Comparison of ENCODE assay signal across 2 cellular contexts in the genomic region with DNA sequence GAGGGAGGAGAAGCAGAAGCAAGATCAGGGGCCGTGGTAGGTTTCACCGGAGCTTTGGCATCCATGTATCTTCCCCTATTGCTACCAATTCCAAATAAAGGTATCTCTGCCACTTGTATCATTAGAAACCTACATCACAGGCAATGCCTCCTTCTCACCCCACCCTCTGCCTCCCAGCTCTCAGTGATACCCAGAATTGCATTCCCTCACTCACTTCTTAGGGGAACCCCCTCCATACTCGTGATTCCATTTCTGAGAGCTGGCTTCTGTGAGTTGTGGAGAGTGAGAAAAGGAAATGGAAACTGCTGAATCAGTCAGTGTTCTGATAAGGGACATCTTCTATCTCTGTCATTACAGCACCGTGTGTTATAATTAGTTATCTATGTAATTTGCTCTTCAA.
TF ChIP-seq lines count a peak whose summit lies in the region.

No MANE protein-coding gene starts in this region.

TF ChIP-seq in GM12878, 131 proteins besides CTCF, POLR2A, EP300 and RAD21 (continues in another document):
- TF ChIP-seq GATAD2B (conservative IDR thresholded peaks at IDR 0.05; ENCODE audit: low read depth) (no peak), SMC3 (IDR thresholded peaks at IDR 0.05; ENCODE audit: borderline replicate concordance, low read length) (no peak), NFIC (IDR thresholded peaks at IDR 0.05; ENCODE audit: low read depth, low read length) (peak; percentile 49; the same call in 1 of the 2 replicates), RFX5 (IDR thresholded peaks at IDR 0.05; ENCODE audit: low read depth, low read length) (no peak), SPI1 (IDR thresholded peaks at IDR 0.05; ENCODE audit: borderline replicate concordance, insufficient read depth, low read depth, low read length) (peak; percentile 17; the same call in 1 of the 2 replicates), EED (IDR thresholded peaks at IDR 0.05; ENCODE audit: low read depth) (peak; percentile 69), IKZF2 (IDR thresholded peaks at IDR 0.05) (peak; percentile 37 to 51; a peak in 2 of 4 replicates), MEF2A (IDR thresholded peaks at IDR 0.05; ENCODE audit: insufficient read depth, low read depth, low read length) (0 out of 2 replicates have a peak, but pooled peaks have one; percentile 28), CREB1 (IDR thresholded peaks at IDR 0.05; ENCODE audit: low read depth) (0 out of 2 replicates have a peak, but pooled peaks have one; percentile 35), CREM (IDR thresholded peaks at IDR 0.05; ENCODE audit: low read depth) (peak; percentile 39; the same call in 1 of the 2 replicates), SMAD5 (IDR thresholded peaks at IDR 0.05; ENCODE audit: low read depth) (no peak)
- TF ChIP-seq, protein P1, sequence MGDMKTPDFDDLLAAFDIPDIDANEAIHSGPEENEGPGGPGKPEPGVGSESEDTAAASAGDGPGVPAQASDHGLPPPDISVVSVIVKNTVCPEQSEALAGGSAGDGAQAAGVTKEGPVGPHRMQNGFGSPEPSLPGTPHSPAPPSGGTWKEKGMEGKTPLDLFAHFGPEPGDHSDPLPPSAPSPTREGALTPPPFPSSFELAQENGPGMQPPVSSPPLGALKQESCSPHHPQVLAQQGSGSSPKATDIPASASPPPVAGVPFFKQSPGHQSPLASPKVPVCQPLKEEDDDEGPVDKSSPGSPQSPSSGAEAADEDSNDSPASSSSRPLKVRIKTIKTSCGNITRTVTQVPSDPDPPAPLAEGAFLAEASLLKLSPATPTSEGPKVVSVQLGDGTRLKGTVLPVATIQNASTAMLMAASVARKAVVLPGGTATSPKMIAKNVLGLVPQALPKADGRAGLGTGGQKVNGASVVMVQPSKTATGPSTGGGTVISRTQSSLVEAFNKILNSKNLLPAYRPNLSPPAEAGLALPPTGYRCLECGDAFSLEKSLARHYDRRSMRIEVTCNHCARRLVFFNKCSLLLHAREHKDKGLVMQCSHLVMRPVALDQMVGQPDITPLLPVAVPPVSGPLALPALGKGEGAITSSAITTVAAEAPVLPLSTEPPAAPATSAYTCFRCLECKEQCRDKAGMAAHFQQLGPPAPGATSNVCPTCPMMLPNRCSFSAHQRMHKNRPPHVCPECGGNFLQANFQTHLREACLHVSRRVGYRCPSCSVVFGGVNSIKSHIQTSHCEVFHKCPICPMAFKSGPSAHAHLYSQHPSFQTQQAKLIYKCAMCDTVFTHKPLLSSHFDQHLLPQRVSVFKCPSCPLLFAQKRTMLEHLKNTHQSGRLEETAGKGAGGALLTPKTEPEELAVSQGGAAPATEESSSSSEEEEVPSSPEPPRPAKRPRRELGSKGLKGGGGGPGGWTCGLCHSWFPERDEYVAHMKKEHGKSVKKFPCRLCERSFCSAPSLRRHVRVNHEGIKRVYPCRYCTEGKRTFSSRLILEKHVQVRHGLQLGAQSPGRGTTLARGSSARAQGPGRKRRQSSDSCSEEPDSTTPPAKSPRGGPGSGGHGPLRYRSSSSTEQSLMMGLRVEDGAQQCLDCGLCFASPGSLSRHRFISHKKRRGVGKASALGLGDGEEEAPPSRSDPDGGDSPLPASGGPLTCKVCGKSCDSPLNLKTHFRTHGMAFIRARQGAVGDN (IDR thresholded peaks at IDR 0.05) = no peak
- TF ChIP-seq, protein P2, sequence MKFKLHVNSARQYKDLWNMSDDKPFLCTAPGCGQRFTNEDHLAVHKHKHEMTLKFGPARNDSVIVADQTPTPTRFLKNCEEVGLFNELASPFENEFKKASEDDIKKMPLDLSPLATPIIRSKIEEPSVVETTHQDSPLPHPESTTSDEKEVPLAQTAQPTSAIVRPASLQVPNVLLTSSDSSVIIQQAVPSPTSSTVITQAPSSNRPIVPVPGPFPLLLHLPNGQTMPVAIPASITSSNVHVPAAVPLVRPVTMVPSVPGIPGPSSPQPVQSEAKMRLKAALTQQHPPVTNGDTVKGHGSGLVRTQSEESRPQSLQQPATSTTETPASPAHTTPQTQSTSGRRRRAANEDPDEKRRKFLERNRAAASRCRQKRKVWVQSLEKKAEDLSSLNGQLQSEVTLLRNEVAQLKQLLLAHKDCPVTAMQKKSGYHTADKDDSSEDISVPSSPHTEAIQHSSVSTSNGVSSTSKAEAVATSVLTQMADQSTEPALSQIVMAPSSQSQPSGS (IDR thresholded peaks at IDR 0.05; ENCODE audit: low read length) = peak; percentile 56; the same call in 1 of the 2 replicates
- TF ChIP-seq, protein P3, sequence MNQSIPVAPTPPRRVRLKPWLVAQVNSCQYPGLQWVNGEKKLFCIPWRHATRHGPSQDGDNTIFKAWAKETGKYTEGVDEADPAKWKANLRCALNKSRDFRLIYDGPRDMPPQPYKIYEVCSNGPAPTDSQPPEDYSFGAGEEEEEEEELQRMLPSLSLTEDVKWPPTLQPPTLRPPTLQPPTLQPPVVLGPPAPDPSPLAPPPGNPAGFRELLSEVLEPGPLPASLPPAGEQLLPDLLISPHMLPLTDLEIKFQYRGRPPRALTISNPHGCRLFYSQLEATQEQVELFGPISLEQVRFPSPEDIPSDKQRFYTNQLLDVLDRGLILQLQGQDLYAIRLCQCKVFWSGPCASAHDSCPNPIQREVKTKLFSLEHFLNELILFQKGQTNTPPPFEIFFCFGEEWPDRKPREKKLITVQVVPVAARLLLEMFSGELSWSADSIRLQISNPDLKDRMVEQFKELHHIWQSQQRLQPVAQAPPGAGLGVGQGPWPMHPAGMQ (IDR thresholded peaks at IDR 0.05; ENCODE audit: borderline replicate concordance) = no peak
- TF ChIP-seq, protein P4, sequence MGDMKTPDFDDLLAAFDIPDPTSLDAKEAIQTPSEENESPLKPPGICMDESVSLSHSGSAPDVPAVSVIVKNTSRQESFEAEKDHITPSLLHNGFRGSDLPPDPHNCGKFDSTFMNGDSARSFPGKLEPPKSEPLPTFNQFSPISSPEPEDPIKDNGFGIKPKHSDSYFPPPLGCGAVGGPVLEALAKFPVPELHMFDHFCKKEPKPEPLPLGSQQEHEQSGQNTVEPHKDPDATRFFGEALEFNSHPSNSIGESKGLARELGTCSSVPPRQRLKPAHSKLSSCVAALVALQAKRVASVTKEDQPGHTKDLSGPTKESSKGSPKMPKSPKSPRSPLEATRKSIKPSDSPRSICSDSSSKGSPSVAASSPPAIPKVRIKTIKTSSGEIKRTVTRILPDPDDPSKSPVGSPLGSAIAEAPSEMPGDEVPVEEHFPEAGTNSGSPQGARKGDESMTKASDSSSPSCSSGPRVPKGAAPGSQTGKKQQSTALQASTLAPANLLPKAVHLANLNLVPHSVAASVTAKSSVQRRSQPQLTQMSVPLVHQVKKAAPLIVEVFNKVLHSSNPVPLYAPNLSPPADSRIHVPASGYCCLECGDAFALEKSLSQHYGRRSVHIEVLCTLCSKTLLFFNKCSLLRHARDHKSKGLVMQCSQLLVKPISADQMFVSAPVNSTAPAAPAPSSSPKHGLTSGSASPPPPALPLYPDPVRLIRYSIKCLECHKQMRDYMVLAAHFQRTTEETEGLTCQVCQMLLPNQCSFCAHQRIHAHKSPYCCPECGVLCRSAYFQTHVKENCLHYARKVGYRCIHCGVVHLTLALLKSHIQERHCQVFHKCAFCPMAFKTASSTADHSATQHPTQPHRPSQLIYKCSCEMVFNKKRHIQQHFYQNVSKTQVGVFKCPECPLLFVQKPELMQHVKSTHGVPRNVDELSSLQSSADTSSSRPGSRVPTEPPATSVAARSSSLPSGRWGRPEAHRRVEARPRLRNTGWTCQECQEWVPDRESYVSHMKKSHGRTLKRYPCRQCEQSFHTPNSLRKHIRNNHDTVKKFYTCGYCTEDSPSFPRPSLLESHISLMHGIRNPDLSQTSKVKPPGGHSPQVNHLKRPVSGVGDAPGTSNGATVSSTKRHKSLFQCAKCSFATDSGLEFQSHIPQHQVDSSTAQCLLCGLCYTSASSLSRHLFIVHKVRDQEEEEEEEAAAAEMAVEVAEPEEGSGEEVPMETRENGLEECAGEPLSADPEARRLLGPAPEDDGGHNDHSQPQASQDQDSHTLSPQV (IDR thresholded peaks at IDR 0.05) = no peak

TF ChIP-seq in WTC11, 78 proteins besides CTCF, POLR2A, EP300 and RAD21:
- TF ChIP-seq MYBL2 (CRISPR knock-in tag; IDR thresholded peaks at IDR 0.05) (no peak), HMGA2 (CRISPR knock-in tag; IDR thresholded peaks at IDR 0.05) (no peak), KAT7 (CRISPR knock-in tag; IDR thresholded peaks at IDR 0.05; ENCODE audit: borderline replicate concordance) (no peak)
- TF ChIP-seq, protein P5, sequence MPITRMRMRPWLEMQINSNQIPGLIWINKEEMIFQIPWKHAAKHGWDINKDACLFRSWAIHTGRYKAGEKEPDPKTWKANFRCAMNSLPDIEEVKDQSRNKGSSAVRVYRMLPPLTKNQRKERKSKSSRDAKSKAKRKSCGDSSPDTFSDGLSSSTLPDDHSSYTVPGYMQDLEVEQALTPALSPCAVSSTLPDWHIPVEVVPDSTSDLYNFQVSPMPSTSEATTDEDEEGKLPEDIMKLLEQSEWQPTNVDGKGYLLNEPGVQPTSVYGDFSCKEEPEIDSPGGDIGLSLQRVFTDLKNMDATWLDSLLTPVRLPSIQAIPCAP (CRISPR knock-in tag; IDR thresholded peaks at IDR 0.05) = no peak
- TF ChIP-seq, protein P6, sequence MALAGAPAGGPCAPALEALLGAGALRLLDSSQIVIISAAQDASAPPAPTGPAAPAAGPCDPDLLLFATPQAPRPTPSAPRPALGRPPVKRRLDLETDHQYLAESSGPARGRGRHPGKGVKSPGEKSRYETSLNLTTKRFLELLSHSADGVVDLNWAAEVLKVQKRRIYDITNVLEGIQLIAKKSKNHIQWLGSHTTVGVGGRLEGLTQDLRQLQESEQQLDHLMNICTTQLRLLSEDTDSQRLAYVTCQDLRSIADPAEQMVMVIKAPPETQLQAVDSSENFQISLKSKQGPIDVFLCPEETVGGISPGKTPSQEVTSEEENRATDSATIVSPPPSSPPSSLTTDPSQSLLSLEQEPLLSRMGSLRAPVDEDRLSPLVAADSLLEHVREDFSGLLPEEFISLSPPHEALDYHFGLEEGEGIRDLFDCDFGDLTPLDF (CRISPR knock-in tag; IDR thresholded peaks at IDR 0.05) = no peak
- TF ChIP-seq, protein P7, sequence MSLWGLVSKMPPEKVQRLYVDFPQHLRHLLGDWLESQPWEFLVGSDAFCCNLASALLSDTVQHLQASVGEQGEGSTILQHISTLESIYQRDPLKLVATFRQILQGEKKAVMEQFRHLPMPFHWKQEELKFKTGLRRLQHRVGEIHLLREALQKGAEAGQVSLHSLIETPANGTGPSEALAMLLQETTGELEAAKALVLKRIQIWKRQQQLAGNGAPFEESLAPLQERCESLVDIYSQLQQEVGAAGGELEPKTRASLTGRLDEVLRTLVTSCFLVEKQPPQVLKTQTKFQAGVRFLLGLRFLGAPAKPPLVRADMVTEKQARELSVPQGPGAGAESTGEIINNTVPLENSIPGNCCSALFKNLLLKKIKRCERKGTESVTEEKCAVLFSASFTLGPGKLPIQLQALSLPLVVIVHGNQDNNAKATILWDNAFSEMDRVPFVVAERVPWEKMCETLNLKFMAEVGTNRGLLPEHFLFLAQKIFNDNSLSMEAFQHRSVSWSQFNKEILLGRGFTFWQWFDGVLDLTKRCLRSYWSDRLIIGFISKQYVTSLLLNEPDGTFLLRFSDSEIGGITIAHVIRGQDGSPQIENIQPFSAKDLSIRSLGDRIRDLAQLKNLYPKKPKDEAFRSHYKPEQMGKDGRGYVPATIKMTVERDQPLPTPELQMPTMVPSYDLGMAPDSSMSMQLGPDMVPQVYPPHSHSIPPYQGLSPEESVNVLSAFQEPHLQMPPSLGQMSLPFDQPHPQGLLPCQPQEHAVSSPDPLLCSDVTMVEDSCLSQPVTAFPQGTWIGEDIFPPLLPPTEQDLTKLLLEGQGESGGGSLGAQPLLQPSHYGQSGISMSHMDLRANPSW (CRISPR knock-in tag; conservative IDR thresholded peaks at IDR 0.05; ENCODE audit: low read depth) = no peak
- TF ChIP-seq, protein P8, sequence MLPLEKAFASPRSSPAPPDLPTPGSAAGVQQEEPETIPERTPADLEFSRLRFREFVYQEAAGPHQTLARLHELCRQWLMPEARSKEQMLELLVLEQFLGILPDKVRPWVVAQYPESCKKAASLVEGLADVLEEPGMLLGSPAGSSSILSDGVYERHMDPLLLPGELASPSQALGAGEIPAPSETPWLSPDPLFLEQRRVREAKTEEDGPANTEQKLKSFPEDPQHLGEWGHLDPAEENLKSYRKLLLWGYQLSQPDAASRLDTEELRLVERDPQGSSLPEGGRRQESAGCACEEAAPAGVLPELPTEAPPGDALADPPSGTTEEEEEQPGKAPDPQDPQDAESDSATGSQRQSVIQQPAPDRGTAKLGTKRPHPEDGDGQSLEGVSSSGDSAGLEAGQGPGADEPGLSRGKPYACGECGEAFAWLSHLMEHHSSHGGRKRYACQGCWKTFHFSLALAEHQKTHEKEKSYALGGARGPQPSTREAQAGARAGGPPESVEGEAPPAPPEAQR (CRISPR knock-in tag; IDR thresholded peaks at IDR 0.05) = no peak
